Comparison of ENCODE assay signal across 20 cellular contexts in the genomic region with DNA sequence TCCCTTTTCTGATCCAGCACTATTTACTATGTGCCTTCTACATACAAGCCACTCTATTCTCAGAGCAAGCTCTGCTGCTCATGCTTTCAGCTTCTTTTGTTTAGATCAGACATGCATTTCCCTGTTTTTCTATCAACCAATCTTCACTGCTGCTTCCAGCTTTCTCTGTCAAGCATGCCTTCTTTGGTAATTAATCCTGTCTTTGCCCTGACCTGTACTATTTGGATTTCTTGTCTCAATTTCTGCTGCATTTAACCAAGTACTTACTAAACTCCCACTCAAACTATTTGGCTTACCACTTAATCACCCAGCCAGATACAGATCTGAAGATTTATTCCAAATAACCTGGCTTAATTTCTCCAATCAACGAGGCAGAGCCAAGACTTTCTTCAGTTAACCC. TPM values are rescaled to one million over a fixed set of nuclear protein-coding genes. Genes with fewer than 3 reads are reported as not detected.
DNase-seq lines count a peak whose midpoint lies in the region; ATAC-seq, FAIRE-seq and TF ChIP-seq lines count a peak whose summit lies in the region.
"Had no signal": no experiment of that assay in that cellular context is flagged by ENCODE, and none has a peak within 500 bp of the region (broad histone marks: within the 10 kb centered on the region; RNA-seq: fewer than 3 reads in every experiment).

No MANE protein-coding gene starts in this region.

- H3K4me3 Mint-ChIP-seq in progenitor cell of endocrine pancreas (ENCODE audit: low read depth), result no peak overlapping the region
- H3K4me3 Mint-ChIP-seq: H9, T-cell had no signal

- H3K4me1 Mint-ChIP-seq in progenitor cell of endocrine pancreas (ENCODE audit: low read depth), result peaks cover 6% of the 10 kb centered on the region
- H3K4me1 Mint-ChIP-seq: T-cell had no signal

- peaks cover 6% of the 10 kb centered on the region for H3K9me3 Mint-ChIP-seq in progenitor cell of endocrine pancreas (ENCODE audit: low read depth)

- ATAC-seq in HG02852 (IDR thresholded peaks at IDR 0.05; ENCODE audit: unreplicated experiment) (no peak), GM19035 (IDR thresholded peaks at IDR 0.05; ENCODE audit: unreplicated experiment) (no peak)
- ATAC-seq: T-cell had no signal

- TF ChIP-seq CTCF in fibroblast of villous mesenchyme (IDR thresholded peaks at IDR 0.05; ENCODE audit: insufficient read depth, low read depth, low read length), result no peak
- TF ChIP-seq CTCF in retinal pigment epithelial cell (conservative IDR thresholded peaks at IDR 0.05; ENCODE audit: low read depth, low read length), result no peak
- no peak for TF ChIP-seq CTCF in progenitor cell of endocrine pancreas (IDR thresholded peaks at IDR 0.05; ENCODE audit: unreplicated experiment)

- H3K36me3 Mint-ChIP-seq in progenitor cell of endocrine pancreas (ENCODE audit: insufficient read depth), result no peaks in the 10 kb centered on the region
- H3K36me3 Mint-ChIP-seq: T-cell had no signal

- TF ChIP-seq POLR2A in H54 (IDR thresholded peaks at IDR 0.05; ENCODE audit: low read depth, low read length), result no peak

- H3K27ac Mint-ChIP-seq in progenitor cell of endocrine pancreas, result no peak overlapping the region
- H3K27ac Mint-ChIP-seq: T-cell had no signal

- H3K27me3 Mint-ChIP-seq in progenitor cell of endocrine pancreas, result no peaks in the 10 kb centered on the region

- H3K4me3 ChIP-seq in fibroblast of villous mesenchyme (ENCODE audit: low read depth, low read length) (no peak overlapping the region), retinal pigment epithelial cell (ENCODE audit: low read length) (no peak overlapping the region)
- H3K4me3 ChIP-seq: lower lobe of right lung, skin epidermis had no signal

- peak; percentile 30 for FAIRE-seq in H54 (lab: Jason Lieb, UNC)

- DNase-seq in H54 (ENCODE audit: insufficient read length, low spot score) (no peak), amniotic epithelial cell (ENCODE audit: low read depth) (peak; percentile 75), fibroblast of villous mesenchyme (ENCODE audit: low read depth) (peak; percentile 30), retinal pigment epithelial cell (ENCODE audit: low read depth) (peak; percentile 42), DMS79 treated with DMSO at 0.1 percent for 48 hours (lab: John Stamatoyannopoulos, UW) (no peak), progenitor cell of endocrine pancreas (ENCODE audit: low spot score, unreplicated experiment) (no peak)
- DNase-seq: activated CD4-positive, CD25-positive, alpha-beta regulatory T cell treated with anti-CD3 and anti-CD28 coated beads, Interleukin-2, amount 50 U/mL, for 72 hours; activated naive CD4-positive, alpha-beta T cell treated with anti-CD3 and anti-CD28 coated beads, Interleukin-2, amount 50 U/mL, for 16 hours; central memory CD4-positive, alpha-beta T cell; DMS153; H9; hypothalamus; Karpas-422; lower lobe of right lung; NCI-H146; T-cell had no signal

RNA-seq across cellular contexts. Expression of gene OSMR, which starts 25.4 kb away (rescaled TPM):
- total RNA-seq in fibroblast of villous mesenchyme, result 89.2 and 114 TPM in 2 replicates
- total RNA-seq in progenitor cell of endocrine pancreas, result 0.19 and 0.82 TPM in 2 replicates
- total RNA-seq: OCI-LY7 had no signal

Comparison
In these comparisons a context has a peak if more than half of its experiments do, and no peak if none do; other contexts are left out.
1. DNase-seq: peak in amniotic epithelial cell (single experiment), fibroblast of villous mesenchyme (single experiment) and retinal pigment epithelial cell (single experiment); none in H54 (single experiment), DMS79 treated with DMSO at 0.1 percent for 48 hours (single experiment) and progenitor cell of endocrine pancreas (single experiment).
2. RNA of gene OSMR, which starts 25.4 kb away (total RNA-seq): 89.2 to 114 TPM in fibroblast of villous mesenchyme; 0.19 to 0.82 TPM in progenitor cell of endocrine pancreas; every median in the first group is over 10 times any median in the second.